In genomic region chr6:125742024-125742423, GRCh38 we compare ENCODE assay signal across 22 cellular contexts. TPM values are rescaled to one million over a fixed set of nuclear protein-coding genes. Genes with fewer than 3 reads are reported as not detected.
DNase-seq lines count a peak whose midpoint lies in the region; ATAC-seq, FAIRE-seq and TF ChIP-seq lines count a peak whose summit lies in the region.
"Had no signal": no experiment of that assay in that cellular context is flagged by ENCODE, and none has a peak within 500 bp of the region (broad histone marks: within the 10 kb centered on the region; RNA-seq: fewer than 3 reads in every experiment).

No MANE protein-coding gene starts in this region.

- DNase-seq in A549 (ENCODE audit: low read depth in 1 of 2, low spot score in 1 of 2) (no peak), SK-MEL-5 (ENCODE audit: low read depth, low spot score) (peak; percentile 18), endothelial cell (ENCODE audit: low spot score) (no peak), gastrocnemius medialis (no peak), Calu3 (no peak), NCI-H1930 (lab: John Stamatoyannopoulos, UW) (no peak)
- DNase-seq in activated effector memory CD4-positive, alpha-beta T cell treated with Interleukin-2 at 50 U/mL for 16 hours = no peak
- DNase-seq: CD4-positive, alpha-beta T cell; DMS79; KG1; NCI-H1417; NCI-H187; NCI-H226; NCI-H524; PC-3; RPMI8226 had no signal

- peak overlapping the region; percentile 19; the same call in 1 of the 3 replicates for H3K4me2 ChIP-seq in A549

- ATAC-seq in A549 (no peak), gastrocnemius medialis (no peak), HG03196 (IDR thresholded peaks at IDR 0.05; ENCODE audit: unreplicated experiment) (no peak)
- ATAC-seq: HepG2, PC-3 had no signal

- TF ChIP-seq CTCF in A549 (IDR thresholded peaks at IDR 0.05) = no peak
- TF ChIP-seq CTCF in endothelial cell (IDR thresholded peaks at IDR 0.05; ENCODE audit: unreplicated experiment) = no peak
- no peak for TF ChIP-seq CTCF in gastrocnemius medialis (IDR thresholded peaks at IDR 0.05 in 4 of 5, conservative IDR thresholded peaks at IDR 0.05 in 1 of 5)
- no peak for TF ChIP-seq CTCF in Calu3 (IDR thresholded peaks at IDR 0.05; ENCODE audit: unreplicated experiment)

- FAIRE-seq in A549 (lab: Jason Lieb, UNC) = no peak
- FAIRE-seq: A204.1, GM12892, H1, HepG2 had no signal

- WGBS in A549 (ENCODE audit: missing lambda C conversion rate) = 91% methylated on average over 2 of the region's 2 CpGs

- H3K4me1 Mint-ChIP-seq in endothelial cell (ENCODE audit: unreplicated experiment) = peaks cover 38% of the 10 kb centered on the region
- no peaks in the 10 kb centered on the region for H3K4me1 Mint-ChIP-seq in Calu3 (ENCODE audit: low read depth, unreplicated experiment)

- CTCF ChIA-PET in A549 (lab: Yijun Ruan, JAX) = interaction anchor here (0.8 to 0.9 kb wide), 2 partner anchors 11 to 430 kb away, joined by 3 read pairs; no protein-coding TSS in a partner anchor
- CTCF ChIA-PET in Calu3 (lab: Charles Lee) = interaction anchor here (0.6 kb wide), 1 partner anchor 858 kb away, joined by 3 read pairs; no protein-coding TSS in a partner anchor

- H3K4me3 Mint-ChIP-seq in endothelial cell (ENCODE audit: unreplicated experiment) (no peak overlapping the region), Calu3 (ENCODE audit: low read depth, unreplicated experiment) (no peak overlapping the region)
- H3K4me3 Mint-ChIP-seq: CD4-positive, alpha-beta T cell had no signal

- POLR2A ChIA-PET in A549 (lab: Yijun Ruan, JAX) = no interaction called here

- in situ Hi-C loops in SK-MEL-5 (cut with HindIII; ENCODE audit: low pct_unique_long_range_greater_than_20kb, low sequenced_read_pairs) = no loop called here
- in situ Hi-C loops in gastrocnemius medialis (cut with MboI; ENCODE audit: low sequenced_read_pairs in 4 of 4) = no loop called here

- no peak overlapping the region for H3K4me3 ChIP-seq in A549
- H3K4me3 ChIP-seq in gastrocnemius medialis = peak overlapping the region; percentile 25 to 86 (median 50)

- H3K27ac Mint-ChIP-seq in endothelial cell (ENCODE audit: unreplicated experiment) (peak overlapping the region; percentile 10), Calu3 (ENCODE audit: unreplicated experiment) (no peak overlapping the region)
- H3K27ac Mint-ChIP-seq: CD4-positive, alpha-beta T cell had no signal

- BruUV-seq in Calu3 (replicated peaks; lab: Mats Ljungman, UMichigan) = no TSS peak

- H3K27me3 Mint-ChIP-seq in endothelial cell (ENCODE audit: unreplicated experiment) (no peaks in the 10 kb centered on the region), Calu3 (ENCODE audit: unreplicated experiment) (peaks cover 14% of the 10 kb centered on the region)

- H3K9me3 Mint-ChIP-seq in endothelial cell (ENCODE audit: unreplicated experiment) (no peaks in the 10 kb centered on the region), Calu3 (ENCODE audit: low read depth, unreplicated experiment) (no peaks in the 10 kb centered on the region)
- H3K9me3 Mint-ChIP-seq: CD4-positive, alpha-beta T cell had no signal

- no peaks in the 10 kb centered on the region for H3K27me3 ChIP-seq in gastrocnemius medialis

- no peaks in the 10 kb centered on the region; the same call in 2 of the 3 replicates for H3K9me3 ChIP-seq in A549
- H3K9me3 ChIP-seq in gastrocnemius medialis = no peaks in the 10 kb centered on the region

- H3K4me1 ChIP-seq in A549 = peaks cover 2% of the 10 kb centered on the region; the same call in 1 of the 3 replicates
- H3K4me1 ChIP-seq in gastrocnemius medialis = peaks cover 11 to 36% of the 10 kb centered on the region in 2 donors

- intact Hi-C loops in gastrocnemius medialis (cut with DNase I; ENCODE audit: low total_unique reads) (loop anchor here (2.0 kb wide), 1 partner anchor 71 kb away; no protein-coding TSS in a partner anchor), Calu3 (cut with micrococcal nuclease; ENCODE audit: unreplicated experiment) (no loop called here)

- H3K27ac ChIP-seq in A549 = no peak overlapping the region
- peak overlapping the region; percentile 89 to 99 (median 94) for H3K27ac ChIP-seq in gastrocnemius medialis

- no peak for TF ChIP-seq EP300 in A549 (IDR thresholded peaks at IDR 0.05)

- H3K36me3 Mint-ChIP-seq in endothelial cell (ENCODE audit: low read depth, unreplicated experiment) = no peaks in the 10 kb centered on the region
- no peaks in the 10 kb centered on the region for H3K36me3 Mint-ChIP-seq in Calu3 (ENCODE audit: insufficient read depth, unreplicated experiment)

- TF ChIP-seq RAD21 in A549 (conservative IDR thresholded peaks at IDR 0.05 in 1 of 2, IDR thresholded peaks at IDR 0.05 in 1 of 2) = no peak

- TF ChIP-seq POLR2A in A549 (IDR thresholded peaks at IDR 0.05; ENCODE audit: low read length) (no peak), gastrocnemius medialis (IDR thresholded peaks at IDR 0.05) (no peak)

- no peaks in the 10 kb centered on the region for H3K36me3 ChIP-seq in gastrocnemius medialis

TF ChIP-seq in A549, 52 proteins besides CTCF, POLR2A, EP300 and RAD21:
- TF ChIP-seq HOXB5 (CRISPR knock-in tag; IDR thresholded peaks at IDR 0.05) (no peak), CHD2 (IDR thresholded peaks at IDR 0.05; ENCODE audit: low read length, partially characterized antibody) (no peak), RFX5 (IDR thresholded peaks at IDR 0.05) (no peak), HEYL (CRISPR knock-in tag; IDR thresholded peaks at IDR 0.05) (no peak), CBX8 (IDR thresholded peaks at IDR 0.05) (no peak), POLR2AphosphoS2 (conservative IDR thresholded peaks at IDR 0.05; ENCODE audit: low read length) (no peak), FOSB (CRISPR knock-in tag; IDR thresholded peaks at IDR 0.05) (no peak), HOXA7 (CRISPR knock-in tag; IDR thresholded peaks at IDR 0.05) (no peak), SMC3 (IDR thresholded peaks at IDR 0.05) (no peak), KDM5A (IDR thresholded peaks at IDR 0.05) (no peak), BCL3 (IDR thresholded peaks at IDR 0.05) (no peak), ZSCAN20 (CRISPR knock-in tag; IDR thresholded peaks at IDR 0.05) (no peak), EHF (CRISPR knock-in tag; IDR thresholded peaks at IDR 0.05) (no peak), HDAC2 (IDR thresholded peaks at IDR 0.05) (no peak), ZC3H11A (IDR thresholded peaks at IDR 0.05) (no peak)

RNA-seq across cellular contexts. Expression of gene HEY2, which starts 7.4 kb away (rescaled TPM):
- polyA plus RNA-seq in A549 (2011; rRNA removed) = 0.09 TPM in 1 of 2 replicates, not detected in the other
- polyA plus RNA-seq in A549 (2012; cell fraction: cytosol; rRNA removed) = 0.13 and 0.15 TPM in 2 replicates
- 0.16 and 0.17 TPM in 2 replicates for polyA plus RNA-seq in A549 (2012; cell fraction: nucleus; rRNA removed)
- 0.04 TPM in 1 of 3 replicates, not detected in the others for polyA plus RNA-seq in A549 (2017; fragmentation: RNase III; extraction: RNeasy Plus Mini Kit Qiagen cat#74134 plus additional on column Dnase treatment)
- polyA minus RNA-seq in A549 (2011; rRNA and poly(A)+ RNA removed) = not detected in 2 replicates
- 8.5 and 9.9 TPM in 2 replicates for total RNA-seq in SK-MEL-5 (2014; rRNA removed; shearing (Covaris generic))
- 20.4 and 23.1 TPM in 2 replicates for polyA plus RNA-seq in SK-MEL-5 (2015; cell fraction: cytosol; rRNA removed)
- 19.3 and 24.6 TPM in 2 replicates for polyA plus RNA-seq in SK-MEL-5 (2015; cell fraction: nucleus; rRNA removed)
- 82.7 TPM for total RNA-seq in endothelial cell (ENCODE audit: unreplicated experiment)
- 1 to 10 TPM; 5.9 to 9.0 (median 7.4) TPM for total RNA-seq in gastrocnemius medialis
- 0.47 and 0.64 TPM in 2 replicates for total RNA-seq in Calu3 (2022)
- total RNA-seq: PC-3 had no signal
- polyA plus RNA-seq: BJ had no signal

RNA-seq across cellular contexts. Expression of gene NCOA7, which starts 48.7 kb away (rescaled TPM):
- polyA plus RNA-seq in A549 (2011; rRNA removed) (154 and 195 TPM in 2 replicates), A549 (2017; fragmentation: RNase III; extraction: RNeasy Plus Mini Kit Qiagen cat#74134 plus additional on column Dnase treatment) (60.3 to 74.1 TPM (median 66.4 TPM) in 3 replicates)
- polyA plus RNA-seq in A549 (2012; cell fraction: cytosol; rRNA removed) = 70.9 and 72.3 TPM in 2 replicates
- polyA plus RNA-seq in A549 (2012; cell fraction: nucleus; rRNA removed) = 50.6 and 56.7 TPM in 2 replicates
- 278 and 281 TPM in 2 replicates for polyA minus RNA-seq in A549 (2011; rRNA and poly(A)+ RNA removed)
- 22.5 and 23.7 TPM in 2 replicates for total RNA-seq in SK-MEL-5 (2014; rRNA removed; shearing (Covaris generic))
- polyA plus RNA-seq in SK-MEL-5 (2015; cell fraction: cytosol; rRNA removed) = 23.8 and 33.2 TPM in 2 replicates
- polyA plus RNA-seq in SK-MEL-5 (2015; cell fraction: nucleus; rRNA removed) = 28.3 and 31.7 TPM in 2 replicates
- total RNA-seq in endothelial cell (ENCODE audit: unreplicated experiment) (26.2 TPM), gastrocnemius medialis (1 to 10 TPM; 7.0 to 9.5 (median 9.2) TPM), Calu3 (2022) (97.1 and 102 TPM in 2 replicates)

Comparison
In these comparisons a context has a peak if more than half of its experiments do, and no peak if none do; other contexts are left out.
1. H3K27ac ChIP-seq: peak in gastrocnemius medialis (4 of 4); none in A549 (0 of 2).